10 cellular contexts compared by ENCODE assay signal in the genomic region with DNA sequence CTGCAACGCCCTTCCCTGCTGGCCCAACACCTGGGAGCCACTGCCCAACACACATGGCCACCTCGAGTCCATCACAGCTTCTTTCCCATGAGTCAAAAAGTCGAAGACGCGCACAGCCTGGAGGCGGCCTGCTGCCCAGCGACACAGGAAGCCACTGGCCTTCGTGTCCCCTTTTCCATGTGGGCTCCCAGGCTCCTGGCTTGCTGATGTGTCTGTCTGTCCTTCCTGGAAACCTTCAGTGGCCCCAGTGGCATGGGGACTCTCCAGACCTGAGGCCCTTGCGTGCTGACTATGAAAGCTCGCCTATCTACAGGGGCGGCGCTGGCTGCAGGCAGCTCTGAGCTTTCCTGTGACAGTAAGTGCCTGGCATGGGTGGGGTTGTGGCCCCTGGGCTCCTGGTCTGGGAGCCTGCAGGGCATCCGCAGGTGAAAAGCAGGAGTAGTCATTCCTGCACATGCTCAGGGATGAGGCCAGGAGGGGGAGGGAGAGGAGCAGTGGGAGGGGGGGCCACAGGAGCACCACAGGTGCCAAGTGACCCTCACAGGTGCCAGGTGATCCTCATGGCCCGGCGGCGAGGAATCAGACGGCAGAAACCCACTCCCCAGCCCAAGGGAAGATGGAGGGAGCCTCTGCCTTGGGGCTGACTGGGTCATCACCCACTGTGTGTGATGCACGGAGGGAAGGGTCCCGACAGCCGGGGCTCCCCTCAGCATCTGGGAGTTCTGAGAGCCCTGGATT. TPM values are rescaled to one million over a fixed set of nuclear protein-coding genes. Genes with fewer than 3 reads are reported as not detected.
DNase-seq lines count a peak whose midpoint lies in the region; ATAC-seq, FAIRE-seq and TF ChIP-seq lines count a peak whose summit lies in the region.
"Had no signal": no experiment of that assay in that cellular context is flagged by ENCODE, and none has a peak within 500 bp of the region (broad histone marks: within the 10 kb centered on the region; RNA-seq: fewer than 3 reads in every experiment).

No MANE protein-coding gene starts in this region.

- H2AFZ ChIP-seq in HepG2 (ENCODE audit: low read length) = no peak overlapping the region

- no peak overlapping the region for H3K9ac ChIP-seq in HepG2 (ENCODE audit: insufficient read depth, low read depth, low read length)

- DNase-seq in HepG2 (ENCODE audit: low spot score) (no peak), right lobe of liver (no peak), esophagus squamous epithelium (lab: John Stamatoyannopoulos, UW) (no peak), sigmoid colon (no peak), NCI-H82 treated with DMSO at 0.1 percent for 48 hours (lab: John Stamatoyannopoulos, UW; ENCODE audit: unreplicated experiment) (no peak), mucosa of gallbladder (ENCODE audit: low spot score) (no peak), OCI-M2 (lab: John Stamatoyannopoulos, UW; ENCODE audit: unreplicated experiment) (no peak)
- DNase-seq: foreskin melanocyte, NCI-H2107 had no signal

- CTCF ChIA-PET in HepG2 (lab: Yijun Ruan, JAX; ENCODE audit: low intra/inter-chr PET ratio, low total read pairs) = no interaction called here

- TF ChIP-seq CTCF in HepG2 (CRISPR knock-in tag; IDR thresholded peaks at IDR 0.05) (no peak), right lobe of liver (IDR thresholded peaks at IDR 0.05) (no peak), esophagus squamous epithelium (IDR thresholded peaks at IDR 0.05) (no peak), sigmoid colon (IDR thresholded peaks at IDR 0.05) (no peak)

- peaks cover 42% of the 10 kb centered on the region for H3K4me1 ChIP-seq in HepG2 (ENCODE audit: insufficient read depth, low read length)
- peaks cover 0 to 44% (median 14%) of the 10 kb centered on the region in 4 donors for H3K4me1 ChIP-seq in right lobe of liver
- H3K4me1 ChIP-seq in esophagus squamous epithelium = peaks cover 93 to 100% (median 99%) of the 10 kb centered on the region in 3 donors
- H3K4me1 ChIP-seq in sigmoid colon = peaks cover 0 to 99% (median 93%) of the 10 kb centered on the region in 4 donors

- H3K27me3 ChIP-seq in HepG2 (ENCODE audit: control insufficient read depth in 1 of 2, insufficient read depth in 2 of 2, low read length in 2 of 2) (no peaks in the 10 kb centered on the region), right lobe of liver (no peaks in the 10 kb centered on the region), esophagus squamous epithelium (no peaks in the 10 kb centered on the region), sigmoid colon (no peaks in the 10 kb centered on the region)

- H3K27ac ChIP-seq in HepG2 (ENCODE audit: extremely low read length, insufficient read depth, low read length) = peak overlapping the region; percentile 84
- H3K27ac ChIP-seq in right lobe of liver = peak overlapping the region in 1 of 3 donors; percentile 79
- peak overlapping the region; percentile 92 to 97 (median 92) for H3K27ac ChIP-seq in esophagus squamous epithelium
- peak overlapping the region; percentile 77 to 83 (median 82) for H3K27ac ChIP-seq in sigmoid colon

- H3K4me3 ChIP-seq in HepG2 (replicated peaks in 1 of 3; ENCODE audit: insufficient read depth in 1 of 3, low read depth in 2 of 3, low read length in 3 of 3) = no peak overlapping the region
- H3K4me3 ChIP-seq in right lobe of liver = no peak overlapping the region
- H3K4me3 ChIP-seq in esophagus squamous epithelium = no peak overlapping the region
- no peak overlapping the region for H3K4me3 ChIP-seq in sigmoid colon

- in situ Hi-C loops in HepG2 (cut with HindIII; ENCODE audit: extremely low pct_ligation_motif_present, low pct_unique_long_range_greater_than_20kb) = no loop called here

- FAIRE-seq in HepG2 (lab: Jason Lieb, UNC) = no peak

- intact Hi-C loops in HepG2 (cut with micrococcal nuclease; ENCODE audit: unreplicated experiment) (no loop called here), right lobe of liver (cut with DNase I) (no loop called here), esophagus squamous epithelium (cut with DNase I) (no loop called here), sigmoid colon (cut with DNase I) (no loop called here)

- POLR2A ChIA-PET in HepG2 (lab: Yijun Ruan, JAX) = interaction anchor here (3.9 kb wide), 1 partner anchor 30 kb away, joined by 30 read pairs; a partner anchor contains a TSS

- 97% methylated on average over 7 of the region's 20 CpGs for WGBS in HepG2 (ENCODE audit: low lambda C conversion rate)
- WGBS in right lobe of liver (ENCODE audit: insufficient coverage, low coverage, low lambda C conversion rate, missing lambda C conversion rate) = 72% methylated on average over 16 of the region's 20 CpGs
- 86% methylated on average over 11 to 15 of the region's 20 CpGs for WGBS in esophagus squamous epithelium, 2 donors
- 95 to 96% methylated on average over 20 of the region's 20 CpGs for WGBS in sigmoid colon, 2 donors

- peaks cover 8 to 24% of the 10 kb centered on the region in 2 experiments; a peak in 4 of 5 replicates for H3K36me3 ChIP-seq in HepG2 (replicated peaks in 1 of 2; ENCODE audit: control insufficient read depth in 1 of 2, insufficient read depth in 2 of 2, low read length in 2 of 2)
- H3K36me3 ChIP-seq in right lobe of liver = peaks cover 0 to 6% (median 0%) of the 10 kb centered on the region in 4 donors
- peaks cover 0 to 30% (median 0%) of the 10 kb centered on the region in 3 donors for H3K36me3 ChIP-seq in esophagus squamous epithelium
- no peaks in the 10 kb centered on the region for H3K36me3 ChIP-seq in sigmoid colon

- ATAC-seq in HepG2 = no peak
- ATAC-seq in right lobe of liver = no peak
- ATAC-seq in GM18873 (IDR thresholded peaks at IDR 0.05; ENCODE audit: low FRiP score, unreplicated experiment) = no peak

- no peak for TF ChIP-seq RAD21 in HepG2 (CRISPR knock-in tag; IDR thresholded peaks at IDR 0.05)

- TF ChIP-seq POLR2A in HepG2 (IDR thresholded peaks at IDR 0.05; ENCODE audit: insufficient read depth in 1 of 2, low read depth in 2 of 2, low read length in 2 of 2) (no peak), right lobe of liver (IDR thresholded peaks at IDR 0.05) (no peak), esophagus squamous epithelium (IDR thresholded peaks at IDR 0.05) (no peak), sigmoid colon (IDR thresholded peaks at IDR 0.05) (no peak)

- H3K79me2 ChIP-seq in HepG2 (ENCODE audit: insufficient read depth, low read length) = peaks cover 57% of the 10 kb centered on the region

- TF ChIP-seq EP300 in HepG2 (IDR thresholded peaks at IDR 0.05; ENCODE audit: low read depth in 2 of 2, low read length in 2 of 2) (no peak), HepG2 (CRISPR knock-in tag; IDR thresholded peaks at IDR 0.05; ENCODE audit: borderline replicate concordance) (no peak), sigmoid colon (IDR thresholded peaks at IDR 0.05) (no peak)

- peaks cover 2% of the 10 kb centered on the region; the same call in 1 of the 2 replicates for H4K20me1 ChIP-seq in HepG2 (ENCODE audit: insufficient read depth, low read length)

- no peak overlapping the region for H3K4me2 ChIP-seq in HepG2 (ENCODE audit: low read depth, low read length)

- no peaks in the 10 kb centered on the region for H3K9me3 ChIP-seq in HepG2 (ENCODE audit: low read length)
- H3K9me3 ChIP-seq in right lobe of liver = no peaks in the 10 kb centered on the region
- H3K9me3 ChIP-seq in esophagus squamous epithelium = no peaks in the 10 kb centered on the region
- no peaks in the 10 kb centered on the region for H3K9me3 ChIP-seq in sigmoid colon

- no TSS peak for BruUV-seq in HepG2 (replicated peaks; lab: Mats Ljungman, UMichigan)

RNA-seq across cellular contexts. Expression of a gene that starts 27.5 kb away (rescaled TPM):
- total RNA-seq in HepG2 (2016; rRNA removed; fragmentation: Illumina TruSeq; extraction: Trizol) = 26.7 and 33.0 TPM in 2 replicates
- 13.7 and 15.7 TPM in 2 replicates for total RNA-seq in HepG2 (2016; cell fraction: cytosol; rRNA removed; fragmentation: Illumina TruSeq; extraction: Trizol; ENCODE audit: low read depth)
- total RNA-seq in HepG2 (2016; cell fraction: insoluble cytoplasmic fraction; rRNA removed; fragmentation: Illumina TruSeq; extraction: Trizol) = 24.6 and 34.8 TPM in 2 replicates
- total RNA-seq in HepG2 (2016; cell fraction: membrane; rRNA removed; fragmentation: Illumina TruSeq; extraction: Trizol) = 29.5 and 35.2 TPM in 2 replicates
- total RNA-seq in HepG2 (2016; cell fraction: nucleus; rRNA removed; fragmentation: Illumina TruSeq; extraction: Trizol) = 16.4 and 18.3 TPM in 2 replicates
- 45.1 and 52.3 TPM in 2 replicates for polyA plus RNA-seq in HepG2 (2011; rRNA removed)
- polyA plus RNA-seq in HepG2 (2011; cell fraction: cytosol; rRNA removed) = 35.9 and 53.9 TPM in 2 replicates
- 63.6 and 70.8 TPM in 2 replicates for polyA plus RNA-seq in HepG2 (2011; cell fraction: nucleus; rRNA removed)
- 50.6 and 52.1 TPM in 2 replicates for polyA plus RNA-seq in HepG2 (2012)
- polyA plus RNA-seq in HepG2 (2016; cell fraction: cytosol; fragmentation: Illumina TruSeq; extraction: Trizol; ENCODE audit: low read depth) = 29.2 and 32.7 TPM in 2 replicates
- 56.5 and 70.3 TPM in 2 replicates for polyA plus RNA-seq in HepG2 (2016; cell fraction: insoluble cytoplasmic fraction; fragmentation: Illumina TruSeq; extraction: Trizol; ENCODE audit: low read depth)
- 57.9 and 61.3 TPM in 2 replicates for polyA plus RNA-seq in HepG2 (2016; cell fraction: membrane; fragmentation: Illumina TruSeq; extraction: Trizol; ENCODE audit: low read depth)
- 52.2 and 56.7 TPM in 2 replicates for polyA plus RNA-seq in HepG2 (2016; cell fraction: nucleus; fragmentation: Illumina TruSeq; extraction: Trizol; ENCODE audit: insufficient read depth, low read depth)
- 39.3 and 69.8 TPM in 2 replicates for polyA minus RNA-seq in HepG2 (2011; rRNA and poly(A)+ RNA removed; ENCODE audit: low replicate concordance)
- polyA minus RNA-seq in HepG2 (2011; cell fraction: cytosol; rRNA and poly(A)+ RNA removed) = 30.6 and 31.5 TPM in 2 replicates
- polyA minus RNA-seq in HepG2 (2011; cell fraction: nucleus; rRNA and poly(A)+ RNA removed) = 19.3 and 22.8 TPM in 2 replicates
- total RNA-seq in right lobe of liver = 10 to 100 TPM; 22.6 to 47.7 (median 25.2) TPM
- total RNA-seq in esophagus squamous epithelium = 100 to 1,000 TPM in 2 of 4 donors, 10 to 100 TPM in 2; 67.4 to 131 (median 91.2) TPM
- total RNA-seq in sigmoid colon = 10 to 100 TPM; 28.5 to 33.9 (median 32.2) TPM
- polyA plus RNA-seq in sigmoid colon = 10 to 100 TPM; 37.9 to 47.4 (median 45.0) TPM
- 56.9 TPM for total RNA-seq in mucosa of gallbladder

RNA-seq across cellular contexts. Expression of a gene that starts 29.4 kb away (rescaled TPM):
- total RNA-seq in HepG2 (2016; rRNA removed; fragmentation: Illumina TruSeq; extraction: Trizol) (12.9 and 15.8 TPM in 2 replicates), right lobe of liver (10 to 100 TPM in 5 of 6 experiments, 1 to 10 TPM in 1; 6.4 to 21.7 (median 19.6) TPM), esophagus squamous epithelium (10 to 100 TPM in 1 of 4 donors, 1 to 10 TPM in 3; 2.5 to 11.1 (median 6.5) TPM), sigmoid colon (10 to 100 TPM in 1 of 4 donors, 1 to 10 TPM in 3; 8.6 to 13.3 (median 9.3) TPM), mucosa of gallbladder (26.1 TPM)
- 16.5 and 20.0 TPM in 2 replicates for total RNA-seq in HepG2 (2016; cell fraction: cytosol; rRNA removed; fragmentation: Illumina TruSeq; extraction: Trizol; ENCODE audit: low read depth)
- total RNA-seq in HepG2 (2016; cell fraction: insoluble cytoplasmic fraction; rRNA removed; fragmentation: Illumina TruSeq; extraction: Trizol) = 13.8 and 14.3 TPM in 2 replicates
- 26.2 and 26.3 TPM in 2 replicates for total RNA-seq in HepG2 (2016; cell fraction: membrane; rRNA removed; fragmentation: Illumina TruSeq; extraction: Trizol)
- total RNA-seq in HepG2 (2016; cell fraction: nucleus; rRNA removed; fragmentation: Illumina TruSeq; extraction: Trizol) = 9.0 and 14.0 TPM in 2 replicates
- polyA plus RNA-seq in HepG2 (2011; rRNA removed) (10.8 and 12.5 TPM in 2 replicates), sigmoid colon (10 to 100 TPM; 38.2 to 65.2 (median 60.1) TPM)
- polyA plus RNA-seq in HepG2 (2011; cell fraction: cytosol; rRNA removed) = 9.6 and 14.7 TPM in 2 replicates
- 11.4 TPM in 2 replicates for polyA plus RNA-seq in HepG2 (2011; cell fraction: nucleus; rRNA removed)
- polyA plus RNA-seq in HepG2 (2012) = 9.9 and 11.7 TPM in 2 replicates
- 26.1 and 31.1 TPM in 2 replicates for polyA plus RNA-seq in HepG2 (2016; cell fraction: cytosol; fragmentation: Illumina TruSeq; extraction: Trizol; ENCODE audit: low read depth)
- polyA plus RNA-seq in HepG2 (2016; cell fraction: insoluble cytoplasmic fraction; fragmentation: Illumina TruSeq; extraction: Trizol; ENCODE audit: low read depth) = 16.6 and 21.7 TPM in 2 replicates
- polyA plus RNA-seq in HepG2 (2016; cell fraction: membrane; fragmentation: Illumina TruSeq; extraction: Trizol; ENCODE audit: low read depth) = 33.3 and 33.5 TPM in 2 replicates
- polyA plus RNA-seq in HepG2 (2016; cell fraction: nucleus; fragmentation: Illumina TruSeq; extraction: Trizol; ENCODE audit: insufficient read depth, low read depth) = 16.7 and 20.2 TPM in 2 replicates
- 6.7 and 17.0 TPM in 2 replicates for polyA minus RNA-seq in HepG2 (2011; rRNA and poly(A)+ RNA removed; ENCODE audit: low replicate concordance)
- 7.6 and 9.1 TPM in 2 replicates for polyA minus RNA-seq in HepG2 (2011; cell fraction: cytosol; rRNA and poly(A)+ RNA removed)
- 6.7 and 7.2 TPM in 2 replicates for polyA minus RNA-seq in HepG2 (2011; cell fraction: nucleus; rRNA and poly(A)+ RNA removed)

RNA-seq across cellular contexts. Expression of a gene that starts 29.6 kb away (rescaled TPM):
- total RNA-seq in HepG2 (2016; rRNA removed; fragmentation: Illumina TruSeq; extraction: Trizol) = 27.3 and 34.8 TPM in 2 replicates
- total RNA-seq in HepG2 (2016; cell fraction: cytosol; rRNA removed; fragmentation: Illumina TruSeq; extraction: Trizol; ENCODE audit: low read depth) = 18.8 and 20.2 TPM in 2 replicates
- total RNA-seq in HepG2 (2016; cell fraction: insoluble cytoplasmic fraction; rRNA removed; fragmentation: Illumina TruSeq; extraction: Trizol) = 19.1 and 34.6 TPM in 2 replicates
- total RNA-seq in HepG2 (2016; cell fraction: membrane; rRNA removed; fragmentation: Illumina TruSeq; extraction: Trizol) = 20.4 and 23.9 TPM in 2 replicates
- total RNA-seq in HepG2 (2016; cell fraction: nucleus; rRNA removed; fragmentation: Illumina TruSeq; extraction: Trizol) = 25.6 and 26.6 TPM in 2 replicates
- 11.0 and 13.1 TPM in 2 replicates for polyA plus RNA-seq in HepG2 (2011; rRNA removed)
- 5.7 and 16.6 TPM in 2 replicates for polyA plus RNA-seq in HepG2 (2011; cell fraction: cytosol; rRNA removed)
- polyA plus RNA-seq in HepG2 (2011; cell fraction: nucleus; rRNA removed) = 41.7 and 67.3 TPM in 2 replicates
- polyA plus RNA-seq in HepG2 (2012) = 6.8 and 11.8 TPM in 2 replicates
- polyA plus RNA-seq in HepG2 (2016; cell fraction: cytosol; fragmentation: Illumina TruSeq; extraction: Trizol; ENCODE audit: low read depth) = 4.9 and 5.2 TPM in 2 replicates
- polyA plus RNA-seq in HepG2 (2016; cell fraction: insoluble cytoplasmic fraction; fragmentation: Illumina TruSeq; extraction: Trizol; ENCODE audit: low read depth) = 23.0 and 29.8 TPM in 2 replicates
- 9.0 and 10.1 TPM in 2 replicates for polyA plus RNA-seq in HepG2 (2016; cell fraction: membrane; fragmentation: Illumina TruSeq; extraction: Trizol; ENCODE audit: low read depth)
- polyA plus RNA-seq in HepG2 (2016; cell fraction: nucleus; fragmentation: Illumina TruSeq; extraction: Trizol; ENCODE audit: insufficient read depth, low read depth) = 57.2 and 60.7 TPM in 2 replicates
- 26.8 and 48.0 TPM in 2 replicates for polyA minus RNA-seq in HepG2 (2011; rRNA and poly(A)+ RNA removed; ENCODE audit: low replicate concordance)
- polyA minus RNA-seq in HepG2 (2011; cell fraction: cytosol; rRNA and poly(A)+ RNA removed) = 7.6 and 9.2 TPM in 2 replicates
- polyA minus RNA-seq in HepG2 (2011; cell fraction: nucleus; rRNA and poly(A)+ RNA removed) = 13.2 and 17.5 TPM in 2 replicates
- 1 to 10 TPM; 3.1 to 9.2 (median 3.5) TPM for total RNA-seq in right lobe of liver
- total RNA-seq in esophagus squamous epithelium = 10 to 100 TPM in 3 of 4 donors, 1 to 10 TPM in 1; 7.6 to 20.9 (median 11.9) TPM
- 1 to 10 TPM; 3.6 to 5.5 (median 4.1) TPM for total RNA-seq in sigmoid colon
- 10 to 100 TPM in 2 of 3 donors, 1 to 10 TPM in 1; 5.4 to 19.1 (median 10.6) TPM for polyA plus RNA-seq in sigmoid colon
- total RNA-seq in mucosa of gallbladder = 8.3 TPM

RNA-seq across cellular contexts. Expression of a gene that starts 34.2 kb away (rescaled TPM):
- total RNA-seq in HepG2 (2016; rRNA removed; fragmentation: Illumina TruSeq; extraction: Trizol) (39.0 and 43.1 TPM in 2 replicates), right lobe of liver (10 to 100 TPM; 21.4 to 51.5 (median 43.0) TPM), esophagus squamous epithelium (100 to 1,000 TPM in 1 of 4 donors, 10 to 100 TPM in 3; 61.4 to 131 (median 82.5) TPM), sigmoid colon (1 to 10 TPM in 3 of 4 donors, under 1 TPM in 1; 0.99 to 5.5 (median 2.7) TPM), mucosa of gallbladder (37.8 TPM)
- 9.7 and 11.5 TPM in 2 replicates for total RNA-seq in HepG2 (2016; cell fraction: cytosol; rRNA removed; fragmentation: Illumina TruSeq; extraction: Trizol; ENCODE audit: low read depth)
- total RNA-seq in HepG2 (2016; cell fraction: insoluble cytoplasmic fraction; rRNA removed; fragmentation: Illumina TruSeq; extraction: Trizol) = 42.4 and 43.7 TPM in 2 replicates
- 14.0 and 15.6 TPM in 2 replicates for total RNA-seq in HepG2 (2016; cell fraction: membrane; rRNA removed; fragmentation: Illumina TruSeq; extraction: Trizol)
- total RNA-seq in HepG2 (2016; cell fraction: nucleus; rRNA removed; fragmentation: Illumina TruSeq; extraction: Trizol) = 14.8 and 19.2 TPM in 2 replicates
- polyA plus RNA-seq in HepG2 (2011; rRNA removed) (43.7 and 56.0 TPM in 2 replicates), sigmoid colon (100 to 1,000 TPM; 146 to 313 (median 199) TPM)
- polyA plus RNA-seq in HepG2 (2011; cell fraction: cytosol; rRNA removed) = 51.4 and 52.1 TPM in 2 replicates
- polyA plus RNA-seq in HepG2 (2011; cell fraction: nucleus; rRNA removed) = 86.7 and 88.3 TPM in 2 replicates
- polyA plus RNA-seq in HepG2 (2012) = 23.6 and 28.4 TPM in 2 replicates
- polyA plus RNA-seq in HepG2 (2016; cell fraction: cytosol; fragmentation: Illumina TruSeq; extraction: Trizol; ENCODE audit: low read depth) = 9.7 and 10.2 TPM in 2 replicates
- 40.0 and 44.1 TPM in 2 replicates for polyA plus RNA-seq in HepG2 (2016; cell fraction: insoluble cytoplasmic fraction; fragmentation: Illumina TruSeq; extraction: Trizol; ENCODE audit: low read depth)
- polyA plus RNA-seq in HepG2 (2016; cell fraction: membrane; fragmentation: Illumina TruSeq; extraction: Trizol; ENCODE audit: low read depth) = 14.2 and 14.5 TPM in 2 replicates
- polyA plus RNA-seq in HepG2 (2016; cell fraction: nucleus; fragmentation: Illumina TruSeq; extraction: Trizol; ENCODE audit: insufficient read depth, low read depth) = 43.0 and 48.7 TPM in 2 replicates
- 0.07 and 31.4 TPM in 2 replicates for polyA minus RNA-seq in HepG2 (2011; rRNA and poly(A)+ RNA removed; ENCODE audit: low replicate concordance)
- polyA minus RNA-seq in HepG2 (2011; cell fraction: cytosol; rRNA and poly(A)+ RNA removed) = 15.3 and 25.5 TPM in 2 replicates
- 6.3 and 10.3 TPM in 2 replicates for polyA minus RNA-seq in HepG2 (2011; cell fraction: nucleus; rRNA and poly(A)+ RNA removed)
